In genomic region chr16:55222436-55222835, GRCh38 we compare ENCODE assay signal across 28 cellular contexts.
"Had no signal": no experiment of that assay in that cellular context is flagged by ENCODE, and none has a peak within 500 bp of the region (broad histone marks: within the 10 kb centered on the region; RNA-seq: fewer than 3 reads in every experiment).

No MANE protein-coding gene starts in this region.

- H3K27me3 Mint-ChIP-seq: stimulated activated memory B cell treated with anti-CD40 and anti-IgM and Interleukin-4, amounts not matched to agents 10 μg/mL and 1 μg/mL and 100 μg/mL, for 72 hours had no signal

- H3K36me3 ChIP-seq: colonic mucosa, gastroesophageal sphincter, heart left ventricle, left lung, prostate gland, sigmoid colon, thoracic aorta, transverse colon, upper lobe of right lung, uterus had no signal

- H3K4me3 Mint-ChIP-seq: dendritic cell treated with granulocyte-macrophage colony-stimulating factor and Interleukin-4, amounts not matched to agents 40 ng/mL and 50 ng/mL, for 4 days; endodermal cell; mesothelial cell of epicardium; naive B cell; natural killer cell treated with Interleukin-12 subunit alpha and Interleukin-12 subunit beta and Interleukin-15 and Interleukin-18, amount 100 ng/mL, for 72 hours; stimulated activated memory B cell treated with anti-CD40 and anti-IgM and Interleukin-4, amounts not matched to agents 10 μg/mL and 1 μg/mL and 100 μg/mL, for 72 hours had no signal

- DNase-seq: colonic mucosa; effector CD8-positive, alpha-beta T cell; endodermal cell; foreskin keratinocyte; heart left ventricle; kidney; left lung; mesenchymal stem cell; mucosa of descending colon; naive B cell; nucleus accumbens; right cardiac atrium; sigmoid colon; stimulated activated CD4-positive, alpha-beta T cell treated with anti-CD3 and anti-CD28 coated beads, Interleukin-4, amount 100 ng/mL, for 4 hours; stimulated activated naive CD8-positive, alpha-beta T cell treated with anti-CD3 and anti-CD28 coated beads, Interleukin-15, Interleukin-2, amounts not matched to agents 100 U/mL and 50 U/mL, for 24 hours; transverse colon; upper lobe of right lung; uterus had no signal

- H3K27ac Mint-ChIP-seq: dendritic cell treated with granulocyte-macrophage colony-stimulating factor and Interleukin-4, amounts not matched to agents 40 ng/mL and 50 ng/mL, for 4 days; endodermal cell; mesothelial cell of epicardium; naive B cell; natural killer cell treated with Interleukin-12 subunit alpha and Interleukin-12 subunit beta and Interleukin-15 and Interleukin-18, amount 100 ng/mL, for 72 hours; stimulated activated memory B cell treated with anti-CD40 and anti-IgM and Interleukin-4, amounts not matched to agents 10 μg/mL and 1 μg/mL and 100 μg/mL, for 72 hours had no signal

- H3K27ac ChIP-seq: colonic mucosa, epithelial cell of prostate, foreskin keratinocyte, gastroesophageal sphincter, heart left ventricle, hepatocyte, left lung, prostate gland, sigmoid colon, thoracic aorta, transverse colon, upper lobe of right lung, uterus had no signal

- ATAC-seq: esophagus mucosa; foreskin keratinocyte; gastroesophageal sphincter; heart left ventricle; left lung; mucosa of descending colon; natural killer cell treated with Interleukin-12 subunit alpha and Interleukin-12 subunit beta and Interleukin-15 and Interleukin-18, amount 100 ng/mL, for 72 hours; right cardiac atrium; stimulated activated memory B cell treated with anti-CD40 and anti-IgM and Interleukin-4, amounts not matched to agents 10 μg/mL and 1 μg/mL and 100 μg/mL, for 72 hours; stimulated activated naive CD8-positive, alpha-beta T cell treated with anti-CD3 and anti-CD28 coated beads, Interleukin-15, Interleukin-2, amounts not matched to agents 100 U/mL and 50 U/mL, for 24 hours; upper lobe of right lung had no signal

- H3K4me1 Mint-ChIP-seq: endodermal cell; naive B cell; stimulated activated memory B cell treated with anti-CD40 and anti-IgM and Interleukin-4, amounts not matched to agents 10 μg/mL and 1 μg/mL and 100 μg/mL, for 72 hours had no signal

- H3K36me3 Mint-ChIP-seq: mesothelial cell of epicardium; naive B cell; natural killer cell treated with Interleukin-12 subunit alpha and Interleukin-12 subunit beta and Interleukin-15 and Interleukin-18, amount 100 ng/mL, for 72 hours; stimulated activated memory B cell treated with anti-CD40 and anti-IgM and Interleukin-4, amounts not matched to agents 10 μg/mL and 1 μg/mL and 100 μg/mL, for 72 hours had no signal

- H3K4me3 ChIP-seq: colonic mucosa, gastroesophageal sphincter, heart left ventricle, hepatocyte, left lung, mucosa of descending colon, prostate gland, sigmoid colon, thoracic aorta, transverse colon, upper lobe of right lung, uterus had no signal

- H3K27me3 ChIP-seq: colonic mucosa, foreskin keratinocyte, hepatocyte, left lung, transverse colon, upper lobe of right lung, uterus had no signal

- H3K9me3 ChIP-seq: colonic mucosa, mucosa of descending colon, prostate gland, transverse colon, uterus had no signal
